In genomic region chr20:59728722-59729430, GRCh38 we compare ENCODE assay signal across 14 cellular contexts.
DNase-seq lines count a peak whose midpoint lies in the region; ATAC-seq and TF ChIP-seq lines count a peak whose summit lies in the region.
"Had no signal": no experiment of that assay in that cellular context is flagged by ENCODE, and none has a peak within 500 bp of the region (broad histone marks: within the 10 kb centered on the region; RNA-seq: fewer than 3 reads in every experiment).

No MANE protein-coding gene starts in this region.

- intact Hi-C loops in CD14-positive monocyte (cut with micrococcal nuclease) = loop anchor here in 1 of 2 donors (10.0 kb wide), 1 partner anchor 386 kb away; no protein-coding TSS in a partner anchor
- intact Hi-C loops in MCF 10A (cut with micrococcal nuclease) = no loop called here

- no peak overlapping the region for H3K27ac ChIP-seq in brain microvascular endothelial cell
- H3K27ac ChIP-seq: 22Rv1 had no signal

- H3K27me3 ChIP-seq in brain microvascular endothelial cell (replicated peaks) = no peaks in the 10 kb centered on the region

- no peak overlapping the region for H3K4me3 ChIP-seq in brain microvascular endothelial cell (ENCODE audit: low read depth, low read length)
- H3K4me3 ChIP-seq: HAP-1 had no signal

- BruUV-seq in MCF 10A (replicated peaks; lab: Mats Ljungman, UMichigan) = no TSS peak

- POLR2A ChIA-PET in MCF 10A (lab: Yijun Ruan, JAX) = no interaction called here

- H3K36me3 ChIP-seq in brain microvascular endothelial cell (replicated peaks) = no peaks in the 10 kb centered on the region
- H3K36me3 ChIP-seq: HAP-1 had no signal

- H3K9me3 Mint-ChIP-seq in CD14-positive monocyte (peaks cover 0 to 19% (median 3%) of the 10 kb centered on the region in 7 donors), type B pancreatic cell (no peaks in the 10 kb centered on the region), MCF 10A (ENCODE audit: unreplicated experiment) (no peaks in the 10 kb centered on the region)

- DNase-seq in activated CD8-positive, alpha-beta memory T cell treated with anti-CD3 and anti-CD28 coated beads for 24 hours = peak; percentile 41
- DNase-seq in activated CD8-positive, alpha-beta memory T cell treated with anti-CD3 and anti-CD28 coated beads, Interleukin-2, amount 50 U/mL, for 4 hours = no peak
- DNase-seq in CD14-positive monocyte (ENCODE audit: low spot score) = peak; percentile 22
- DNase-seq in islet precursor cell = peak; percentile 20
- peak; percentile 22 for DNase-seq in type B pancreatic cell (ENCODE audit: extremely low spot score, unreplicated experiment)
- DNase-seq in brain microvascular endothelial cell = no peak
- DNase-seq in MCF 10A (ENCODE audit: unreplicated experiment) = no peak
- DNase-seq: CD4-positive, alpha-beta memory T cell; DMS153; DMS79 treated with DMSO at 0.1 percent for 48 hours; EL had no signal

- H3K27ac Mint-ChIP-seq in CD14-positive monocyte (no peak overlapping the region), type B pancreatic cell (no peak overlapping the region), MCF 10A (ENCODE audit: low read depth, unreplicated experiment) (no peak overlapping the region)
- H3K27ac Mint-ChIP-seq: CD4-positive, alpha-beta memory T cell had no signal

- CTCF ChIA-PET in MCF 10A (lab: Yijun Ruan, JAX) = interaction anchor here (0.8 to 1.3 kb wide), 3 partner anchors 53 to 233 kb away, joined by 3 to 4 read pairs (median 3); no protein-coding TSS in a partner anchor

- H3K4me3 Mint-ChIP-seq in CD14-positive monocyte (peak overlapping the region in 1 of 2 donors; percentile 82), type B pancreatic cell (no peak overlapping the region), MCF 10A (ENCODE audit: unreplicated experiment) (no peak overlapping the region)
- H3K4me3 Mint-ChIP-seq: CD4-positive, alpha-beta memory T cell had no signal

- TF ChIP-seq CTCF in CD14-positive monocyte (IDR thresholded peaks at IDR 0.05) = no peak
- TF ChIP-seq CTCF in type B pancreatic cell (conservative IDR thresholded peaks at IDR 0.05) = no peak
- no peak for TF ChIP-seq CTCF in brain microvascular endothelial cell (IDR thresholded peaks at IDR 0.05; ENCODE audit: low read depth, low read length, missing control alignments)
- no peak for TF ChIP-seq CTCF in MCF 10A (IDR thresholded peaks at IDR 0.05; ENCODE audit: unreplicated experiment)

- in situ Hi-C loops in brain microvascular endothelial cell (cut with HindIII; ENCODE audit: low pct_ligation_motif_present, low sequenced_read_pairs) = no loop called here

- H3K27me3 Mint-ChIP-seq in CD14-positive monocyte (ENCODE audit: low read depth in 3 of 3) (peaks cover 76 to 81% (median 77%) of the 10 kb centered on the region in 3 donors), type B pancreatic cell (peaks cover 34% of the 10 kb centered on the region), MCF 10A (ENCODE audit: insufficient read depth, unreplicated experiment) (peaks cover 69% of the 10 kb centered on the region)

- H3K4me1 Mint-ChIP-seq in CD14-positive monocyte = peaks cover 31% of the 10 kb centered on the region
- H3K4me1 Mint-ChIP-seq in type B pancreatic cell (ENCODE audit: unreplicated experiment) = no peaks in the 10 kb centered on the region
- no peaks in the 10 kb centered on the region for H3K4me1 Mint-ChIP-seq in MCF 10A (ENCODE audit: insufficient read depth, unreplicated experiment)
- H3K4me1 Mint-ChIP-seq: CD4-positive, alpha-beta memory T cell had no signal

- ATAC-seq in GM18502 (IDR thresholded peaks at IDR 0.05; ENCODE audit: poor library complexity, unreplicated experiment) = no peak

- H3K36me3 Mint-ChIP-seq in CD14-positive monocyte (peaks cover 21 to 33% of the 10 kb centered on the region in 2 donors), type B pancreatic cell (no peaks in the 10 kb centered on the region), MCF 10A (ENCODE audit: insufficient read depth, unreplicated experiment) (no peaks in the 10 kb centered on the region)
- H3K36me3 Mint-ChIP-seq: CD4-positive, alpha-beta memory T cell had no signal

Comparison
In these comparisons a context has a peak if more than half of its experiments do, and no peak if none do; other contexts are left out.
1. DNase-seq: peak in activated CD8-positive, alpha-beta memory T cell treated with anti-CD3 and anti-CD28 coated beads for 24 hours (single experiment), CD14-positive monocyte (single experiment), islet precursor cell (single experiment) and type B pancreatic cell (single experiment); none in activated CD8-positive, alpha-beta memory T cell treated with anti-CD3 and anti-CD28 coated beads, Interleukin-2, amount 50 U/mL, for 4 hours (single experiment), brain microvascular endothelial cell (single experiment) and MCF 10A (single experiment).